In genomic region chr16:14365200-14365851, GRCh38 we compare ENCODE assay signal across 26 cellular contexts.
DNase-seq lines count a peak whose midpoint lies in the region; ATAC-seq and TF ChIP-seq lines count a peak whose summit lies in the region.
"Had no signal": no experiment of that assay in that cellular context is flagged by ENCODE, and none has a peak within 500 bp of the region (broad histone marks: within the 10 kb centered on the region; RNA-seq: fewer than 3 reads in every experiment).

No MANE protein-coding gene starts in this region.

- no peak overlapping the region for H3K9ac ChIP-seq in HCT116 (ENCODE audit: low read length)
- H3K9ac ChIP-seq: GM23248 had no signal

- RAD21 ChIA-PET in HCT116 (lab: Charles Lee; ENCODE audit: low non-redundant PET in 1 of 2, low total read pairs in 2 of 2, uncharacterized antibody in 2 of 2, unreplicated experiment in 2 of 2), result no interaction called here

- TF ChIP-seq POLR2A in HCT116 (IDR thresholded peaks at IDR 0.05; ENCODE audit: borderline replicate concordance, extremely low read depth, insufficient read depth, insufficient read length) (no peak), heart left ventricle (IDR thresholded peaks at IDR 0.05) (no peak)

- DNase-seq in HCT116 (ENCODE audit: low read depth, low spot score), result no peak
- no peak for DNase-seq in RWPE2 (ENCODE audit: low spot score)
- DNase-seq in kidney tubule cell (ENCODE audit: low spot score), result peak; percentile 89
- no peak for DNase-seq in stimulated activated CD4-positive, alpha-beta T cell treated with anti-CD3 and anti-CD28 coated beads, Interleukin-2, amount 100 ng/mL, for 24 hours
- DNase-seq in heart left ventricle, result no peak
- no peak for DNase-seq in upper lobe of right lung
- no peak for DNase-seq in NK-92 treated with Interleukin-12 subunit alpha and Interleukin-12 subunit beta, amount 100 ng/mL, for 24 hours (lab: John Stamatoyannopoulos, UW)
- DNase-seq: activated CD8-positive, alpha-beta memory T cell treated with anti-CD3 and anti-CD28 coated beads, Interleukin-2, amount 50 U/mL, for 48 hours; activated effector memory CD4-positive, alpha-beta T cell treated with anti-CD3 and anti-CD28 coated beads, Interleukin-2, amount 50 U/mL, for 16 hours; COR-L47; effector memory CD4-positive, alpha-beta T cell; left cardiac atrium; mesendoderm; naive thymus-derived CD4-positive, alpha-beta T cell; NCI-H1436; NCI-H510A treated with DMSO at 0.1 percent for 48 hours; ovary; RPMI8226 had no signal

- TF ChIP-seq RAD21 in HCT116 (IDR thresholded peaks at IDR 0.05; ENCODE audit: low read depth), result no peak

- no peaks in the 10 kb centered on the region for H3K79me2 ChIP-seq in HCT116 (ENCODE audit: insufficient read depth, low read length)

- H3K27me3 ChIP-seq in HCT116 (ENCODE audit: insufficient read depth, low read length) (no peaks in the 10 kb centered on the region), RWPE2 (ENCODE audit: insufficient read depth, poor library complexity, severe bottlenecking) (no peaks in the 10 kb centered on the region), heart left ventricle (no peaks in the 10 kb centered on the region), upper lobe of right lung (no peaks in the 10 kb centered on the region)
- H3K27me3 ChIP-seq: brain microvascular endothelial cell, esophagus muscularis mucosa, gastroesophageal sphincter, ovary, suprapubic skin had no signal

- H3K4me2 ChIP-seq in HCT116 (ENCODE audit: low read length), result peak overlapping the region; percentile 87

- no peaks in the 10 kb centered on the region for H4K20me1 ChIP-seq in HCT116 (ENCODE audit: insufficient read depth)

- 83 to 93% (median 89%) methylated on average over 13 of the region's 13 CpGs for WGBS in heart left ventricle, 4 donors

- intact Hi-C loops in HCT116 (cut with micrococcal nuclease) (no loop called here), heart left ventricle (cut with DNase I) (no loop called here), upper lobe of right lung (cut with DNase I) (no loop called here)

- no peak for TF ChIP-seq CTCF in HCT116 (IDR thresholded peaks at IDR 0.05 in 2 of 3, conservative IDR thresholded peaks at IDR 0.05 in 1 of 3; ENCODE audit: borderline replicate concordance in 1 of 3, insufficient read depth in 1 of 3, low read depth in 2 of 3, low read length in 2 of 3)
- no peak for TF ChIP-seq CTCF in RWPE2 (IDR thresholded peaks at IDR 0.05; ENCODE audit: poor library complexity, severe bottlenecking)
- TF ChIP-seq CTCF in heart left ventricle (IDR thresholded peaks at IDR 0.05), result no peak
- no peak for TF ChIP-seq CTCF in upper lobe of right lung (IDR thresholded peaks at IDR 0.05)

- no peaks in the 10 kb centered on the region for H3K36me3 ChIP-seq in HCT116 (ENCODE audit: control insufficient read depth in 1 of 2, insufficient read depth in 2 of 2, low read length in 2 of 2)
- no peaks in the 10 kb centered on the region for H3K36me3 ChIP-seq in RWPE2 (ENCODE audit: low read depth)
- no peaks in the 10 kb centered on the region for H3K36me3 ChIP-seq in heart left ventricle
- no peaks in the 10 kb centered on the region for H3K36me3 ChIP-seq in upper lobe of right lung
- H3K36me3 ChIP-seq: brain microvascular endothelial cell, esophagus muscularis mucosa, gastroesophageal sphincter, ovary, suprapubic skin had no signal

- no peaks in the 10 kb centered on the region for H3K9me2 ChIP-seq in HCT116 (ENCODE audit: insufficient read depth)

- CTCF ChIA-PET in HCT116 (lab: Charles Lee), result no interaction called here

- H3K4me3 ChIP-seq in HCT116 (replicated peaks in 1 of 2; ENCODE audit: low read depth in 1 of 2, low read length in 2 of 2), result no peak overlapping the region
- H3K4me3 ChIP-seq in RWPE2 (ENCODE audit: severe bottlenecking), result no peak overlapping the region
- H3K4me3 ChIP-seq in heart left ventricle, result no peak overlapping the region
- no peak overlapping the region for H3K4me3 ChIP-seq in upper lobe of right lung
- H3K4me3 ChIP-seq: esophagus muscularis mucosa, gastroesophageal sphincter, ovary, suprapubic skin had no signal

- ATAC-seq in HCT116 (no peak), RWPE2 (ENCODE audit: low read depth) (no peak), heart left ventricle (no peak), upper lobe of right lung (no peak)
- ATAC-seq: gastroesophageal sphincter; naive thymus-derived CD4-positive, alpha-beta T cell; SK-N-SH treated with all-trans-retinoic acid at 6 μM for 48 hours; stimulated activated effector memory CD8-positive, alpha-beta T cell treated with anti-CD3 and anti-CD28 coated beads, Interleukin-12 subunit alpha, Interleukin-12 subunit beta, amount 100 ng/mL, for 72 hours had no signal

- no TSS peak for BruUV-seq in HCT116 (replicated peaks; lab: Mats Ljungman, UMichigan)

- H3K9me3 ChIP-seq in HCT116 (ENCODE audit: control insufficient read depth in 1 of 2, insufficient read depth in 1 of 2, low read depth in 1 of 2, low read length in 2 of 2) (no peaks in the 10 kb centered on the region), RWPE2 (ENCODE audit: severe bottlenecking) (no peaks in the 10 kb centered on the region), heart left ventricle (no peaks in the 10 kb centered on the region), upper lobe of right lung (no peaks in the 10 kb centered on the region)
- H3K9me3 ChIP-seq: esophagus muscularis mucosa, gastroesophageal sphincter, ovary, suprapubic skin had no signal

- H3K4me1 ChIP-seq in HCT116 (ENCODE audit: control insufficient read depth in 1 of 2, insufficient read depth in 2 of 2, low read length in 2 of 2) (peaks cover 20 to 26% of the 10 kb centered on the region in 2 experiments), RWPE2 (ENCODE audit: insufficient read depth, poor library complexity, severe bottlenecking) (peaks cover 23% of the 10 kb centered on the region), heart left ventricle (peaks cover 0 to under 1% (median 0%) of the 10 kb centered on the region in 12 donors), upper lobe of right lung (peaks cover 9% of the 10 kb centered on the region)

- H2AFZ ChIP-seq in HCT116 (ENCODE audit: low read depth, low read length, poor library complexity, severe bottlenecking), result peak overlapping the region; percentile 90
- H2AFZ ChIP-seq: GM23248 had no signal

- POLR2A ChIA-PET in HCT116 (lab: Charles Lee), result no interaction called here

- H3K27ac ChIP-seq in HCT116 (ENCODE audit: low read depth, low read length) (peak overlapping the region; percentile 63; the same call in 1 of the 2 replicates), RWPE2 (ENCODE audit: poor library complexity, severe bottlenecking) (peak overlapping the region; percentile 75), heart left ventricle (no peak overlapping the region), upper lobe of right lung (no peak overlapping the region)
- H3K27ac ChIP-seq: brain microvascular endothelial cell, esophagus muscularis mucosa, gastroesophageal sphincter, HL-60, ovary had no signal

TF ChIP-seq in HCT116, 20 proteins besides CTCF, POLR2A, EP300 and RAD21:
- no peak for TF ChIP-seq SP1 (IDR thresholded peaks at IDR 0.05; ENCODE audit: low read depth)
- TF ChIP-seq YY1 (IDR thresholded peaks at IDR 0.05; ENCODE audit: extremely low read depth, insufficient replicate concordance, low read depth, low read length), result no peak
- TF ChIP-seq ZNF274 (IDR thresholded peaks at IDR 0.05; ENCODE audit: low read depth, low read length), result no peak
- TF ChIP-seq MAX (IDR thresholded peaks at IDR 0.05), result no peak

Comparison
In these comparisons a context has a peak if more than half of its experiments do, and no peak if none do; other contexts are left out.
1. H3K27ac ChIP-seq: peak in HCT116 (single experiment) and RWPE2 (single experiment); none in heart left ventricle (0 of 12) and upper lobe of right lung (single experiment).